In the genomic region with DNA sequence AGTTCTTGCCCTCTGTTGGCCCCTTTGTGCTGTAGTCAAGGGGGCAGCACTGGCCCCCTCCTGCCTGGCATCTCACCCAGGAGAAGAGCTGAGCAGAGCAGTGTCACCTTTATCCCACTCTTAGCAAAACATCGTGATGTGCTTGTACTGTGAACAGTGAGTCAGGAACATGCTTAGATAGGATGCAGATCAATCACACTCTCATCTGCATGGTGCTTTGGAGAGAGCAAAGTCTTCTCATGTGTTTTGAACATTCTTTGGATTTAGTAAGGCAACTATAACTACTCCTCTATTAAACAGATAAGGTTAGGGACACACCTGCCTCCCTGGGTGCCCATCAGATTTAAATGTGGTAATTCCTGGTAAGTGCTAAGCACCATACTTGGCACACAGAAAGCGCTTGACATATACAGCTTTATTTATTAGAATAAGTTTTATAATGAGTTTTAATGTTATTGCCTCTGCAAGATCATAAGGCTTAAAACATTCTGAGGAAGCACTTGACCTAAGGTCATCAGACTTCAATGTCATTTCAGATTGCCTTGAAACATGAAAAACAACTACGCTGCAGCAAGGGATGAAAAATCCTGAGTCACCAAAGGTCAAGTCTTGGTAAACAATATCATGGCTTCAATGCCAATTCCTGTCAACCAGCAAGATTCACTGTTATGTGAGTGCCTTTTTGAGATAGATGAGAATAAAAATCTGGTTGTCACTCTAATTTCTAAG, we compare ENCODE assay signal across 11 cellular contexts.
DNase-seq lines count a peak whose midpoint lies in the region; ATAC-seq and TF ChIP-seq lines count a peak whose summit lies in the region.
"Had no signal": no experiment of that assay in that cellular context is flagged by ENCODE, and none has a peak within 500 bp of the region (broad histone marks: within the 10 kb centered on the region; RNA-seq: fewer than 3 reads in every experiment).

No MANE protein-coding gene starts in this region.

- H3K4me1 Mint-ChIP-seq in nephron: no peaks in the 10 kb centered on the region
- no peaks in the 10 kb centered on the region for H3K4me1 Mint-ChIP-seq in CD8-positive, alpha-beta memory T cell

- no peak overlapping the region for H3K4me3 ChIP-seq in epithelial cell of esophagus (ENCODE audit: low read length)
- no peak overlapping the region for H3K4me3 ChIP-seq in CD8-positive, alpha-beta memory T cell (ENCODE audit: low read length)

- no peak overlapping the region for H3K4me3 Mint-ChIP-seq in nephron
- no peak overlapping the region for H3K4me3 Mint-ChIP-seq in CD8-positive, alpha-beta memory T cell

- H3K27ac ChIP-seq in C4-2B: 0 out of 2 replicates have a peak overlapping the region, but pooled peaks have one; percentile 5
- H3K27ac ChIP-seq in CD8-positive, alpha-beta memory T cell (ENCODE audit: low read depth, low read length): no peak overlapping the region
- H3K27ac ChIP-seq: breast epithelium had no signal

- peaks cover 2% of the 10 kb centered on the region for H3K9me3 Mint-ChIP-seq in nephron
- peaks cover 0 to 6% (median 0%) of the 10 kb centered on the region in 5 donors for H3K9me3 Mint-ChIP-seq in CD8-positive, alpha-beta memory T cell

- no peaks in the 10 kb centered on the region for H3K36me3 ChIP-seq in CD8-positive, alpha-beta memory T cell (ENCODE audit: insufficient read depth, low read length)
- H3K36me3 ChIP-seq: breast epithelium, tibial nerve had no signal

- no peak for ATAC-seq in HG03175 (IDR thresholded peaks at IDR 0.05; ENCODE audit: unreplicated experiment)

- no peaks in the 10 kb centered on the region for H3K9me3 ChIP-seq in CD8-positive, alpha-beta memory T cell (ENCODE audit: low read length)
- H3K9me3 ChIP-seq: breast epithelium, tibial nerve had no signal

- DNase-seq in HT-29 (ENCODE audit: low spot score) (peak; percentile 21), epithelial cell of esophagus (ENCODE audit: low read depth) (peak; percentile 58), inferior parietal cortex (ENCODE audit: extremely low spot score) (no peak)
- DNase-seq in stimulated activated CD4-positive, alpha-beta T cell treated with anti-CD3 and anti-CD28 coated beads, Interleukin-1b, Interleukin-23, amount 100 ng/mL, for 48 hours: no peak
- no peak for DNase-seq in CD8-positive, alpha-beta memory T cell
- DNase-seq: OCI-M1 had no signal

- H3K27ac Mint-ChIP-seq in nephron: peak overlapping the region in 2 of 3 experiments; percentile 6 to 83
- no peak overlapping the region for H3K27ac Mint-ChIP-seq in CD8-positive, alpha-beta memory T cell

- CTCF ChIA-PET in CD8-positive, alpha-beta memory T cell (lab: Charles Lee): no interaction called here

- no peaks in the 10 kb centered on the region for H3K4me1 ChIP-seq in CD8-positive, alpha-beta memory T cell (ENCODE audit: insufficient read depth, low read length)
- H3K4me1 ChIP-seq: breast epithelium had no signal

- H3K36me3 Mint-ChIP-seq in nephron (ENCODE audit: low read depth): no peaks in the 10 kb centered on the region
- H3K36me3 Mint-ChIP-seq in CD8-positive, alpha-beta memory T cell: no peaks in the 10 kb centered on the region

- TF ChIP-seq CTCF in C4-2B (conservative IDR thresholded peaks at IDR 0.05): no peak
- no peak for TF ChIP-seq CTCF in epithelial cell of esophagus (IDR thresholded peaks at IDR 0.05; ENCODE audit: insufficient read depth, low read depth, low read length, missing control alignments)
- no peak for TF ChIP-seq CTCF in nephron (IDR thresholded peaks at IDR 0.05; ENCODE audit: unreplicated experiment in 3 of 3)

- H3K27me3 ChIP-seq in CD8-positive, alpha-beta memory T cell (ENCODE audit: insufficient read depth, low read length, poor library complexity, severe bottlenecking): no peaks in the 10 kb centered on the region
- H3K27me3 ChIP-seq: breast epithelium, tibial nerve had no signal

- peaks cover 4% of the 10 kb centered on the region for H3K27me3 Mint-ChIP-seq in nephron (ENCODE audit: low read depth)
- peaks cover 0 to 8% of the 10 kb centered on the region in 2 donors for H3K27me3 Mint-ChIP-seq in CD8-positive, alpha-beta memory T cell

- POLR2A ChIA-PET in CD8-positive, alpha-beta memory T cell (lab: Charles Lee): no interaction called here

Comparison
In these comparisons a context has a peak if more than half of its experiments do, and no peak if none do; other contexts are left out.
1. DNase-seq: peak in HT-29 (single experiment) and epithelial cell of esophagus (single experiment); none in stimulated activated CD4-positive, alpha-beta T cell treated with anti-CD3 and anti-CD28 coated beads, Interleukin-1b, Interleukin-23, amount 100 ng/mL, for 48 hours (single experiment), inferior parietal cortex (single experiment) and CD8-positive, alpha-beta memory T cell (0 of 5).
2. H3K27ac Mint-ChIP-seq: peak in nephron (2 of 3); none in CD8-positive, alpha-beta memory T cell (0 of 8).